ENCODE assay signal across 7 cellular contexts in genomic region chr16:2266887-2267286, GRCh38. TPM values are rescaled to one million over a fixed set of nuclear protein-coding genes. Genes with fewer than 3 reads are reported as not detected.
DNase-seq lines count a peak whose midpoint lies in the region; ATAC-seq, FAIRE-seq and TF ChIP-seq lines count a peak whose summit lies in the region.
"Not testable (repeated sequence)": the region's sequence is repeated elsewhere in the genome, so short reads cannot be mapped to it uniquely, and the experiment has no call there.

No MANE protein-coding gene starts in this region.

- H3K9ac ChIP-seq in OCI-LY1 (ENCODE audit: low read length) (peak overlapping the region; percentile 72), skeletal muscle satellite cell (ENCODE audit: low read depth, low read length) (peak overlapping the region; percentile 82)

- H3K9me3 ChIP-seq in OCI-LY1 (ENCODE audit: low read length); breast epithelium; skeletal muscle satellite cell (replicated peaks; ENCODE audit: low read length): not testable (repeated sequence)

- not testable (repeated sequence) for H3K27me3 ChIP-seq in OCI-LY1 (ENCODE audit: insufficient read depth, low read length); breast epithelium; foreskin keratinocyte; skeletal muscle satellite cell (ENCODE audit: control insufficient read depth, insufficient read depth, low read length)

- peaks cover 47% of the 10 kb centered on the region for H3K4me1 Mint-ChIP-seq in activated CD8-positive, alpha-beta T cell treated with anti-CD3 and anti-CD28 coated beads, Interleukin-2, amount 10 ng/mL, durations not matched to agents 7 days and 5 days (ENCODE audit: low read depth)
- peaks cover 28% of the 10 kb centered on the region for H3K4me1 Mint-ChIP-seq in mesothelial cell of epicardium

- POLR2A ChIA-PET in activated CD8-positive, alpha-beta T cell treated with anti-CD3 and anti-CD28 coated beads, Interleukin-2, amount 10 ng/mL, durations not matched to agents 7 days and 5 days (lab: Charles Lee) = interaction anchor here (1.2 to 1.8 kb wide), 2 partner anchors 10 to 15 kb away, joined by 3 to 5 read pairs; partner anchors contain the start of gene ECI1

- peak overlapping the region; percentile 86 for H3K27ac Mint-ChIP-seq in activated CD8-positive, alpha-beta T cell treated with anti-CD3 and anti-CD28 coated beads, Interleukin-2, amount 10 ng/mL, durations not matched to agents 7 days and 5 days
- peak overlapping the region; percentile 91 for H3K27ac Mint-ChIP-seq in mesothelial cell of epicardium

- FAIRE-seq in GM12891 (lab: Jason Lieb, UNC) = peak; percentile 84

- H3K36me3 ChIP-seq in OCI-LY1 (ENCODE audit: insufficient read depth, low read length) (peaks cover 47% of the 10 kb centered on the region), skeletal muscle satellite cell (ENCODE audit: insufficient read depth, low read length) (peaks cover 34% of the 10 kb centered on the region)
- H3K36me3 ChIP-seq in breast epithelium = not testable (repeated sequence)

- not testable (repeated sequence) for DNase-seq in GM12891 (ENCODE audit: insufficient read length, low spot score); breast epithelium (ENCODE audit: low spot score in 2 of 2); mesothelial cell of epicardium (ENCODE audit: low spot score in 2 of 2, unreplicated experiment in 2 of 2)
- peak; percentile 49 for DNase-seq in activated CD8-positive, alpha-beta T cell treated with anti-CD3 and anti-CD28 coated beads, Interleukin-2, amount 10 ng/mL, durations not matched to agents 7 days and 5 days
- peak in 1 of 2 donors; percentile 15 for DNase-seq in foreskin keratinocyte

- H2AFZ ChIP-seq in OCI-LY1 (ENCODE audit: low read length) = not testable (repeated sequence)

- peaks cover 47% of the 10 kb centered on the region for H3K36me3 Mint-ChIP-seq in activated CD8-positive, alpha-beta T cell treated with anti-CD3 and anti-CD28 coated beads, Interleukin-2, amount 10 ng/mL, durations not matched to agents 7 days and 5 days (ENCODE audit: low read depth)
- peaks cover 11% of the 10 kb centered on the region for H3K36me3 Mint-ChIP-seq in mesothelial cell of epicardium

- not testable (repeated sequence) for H3K9me2 ChIP-seq in OCI-LY1 (ENCODE audit: low read depth, low read length)

- H3F3A ChIP-seq in OCI-LY1 (ENCODE audit: insufficient read depth, low read length) = not testable (repeated sequence)

- not testable (repeated sequence) for TF ChIP-seq CTCF in OCI-LY1 (IDR thresholded peaks at IDR 0.05; ENCODE audit: low read length); breast epithelium (IDR thresholded peaks at IDR 0.05); foreskin keratinocyte (conservative IDR thresholded peaks at IDR 0.05); mesothelial cell of epicardium (IDR thresholded peaks at IDR 0.05; ENCODE audit: unreplicated experiment)

- not testable (repeated sequence) for H3K9me3 Mint-ChIP-seq in activated CD8-positive, alpha-beta T cell treated with anti-CD3 and anti-CD28 coated beads, Interleukin-2, amount 10 ng/mL, durations not matched to agents 7 days and 5 days (ENCODE audit: insufficient read depth); mesothelial cell of epicardium

- H3K4me3 Mint-ChIP-seq in activated CD8-positive, alpha-beta T cell treated with anti-CD3 and anti-CD28 coated beads, Interleukin-2, amount 10 ng/mL, durations not matched to agents 7 days and 5 days = peak overlapping the region; percentile 93
- H3K4me3 Mint-ChIP-seq in mesothelial cell of epicardium = peak overlapping the region; percentile 93

- H3K4me2 ChIP-seq in OCI-LY1 (ENCODE audit: low read length) = peak overlapping the region; percentile 79
- H3K4me2 ChIP-seq in skeletal muscle satellite cell (ENCODE audit: low read length) = peak overlapping the region; percentile 79

- H3K4me1 ChIP-seq in OCI-LY1 (ENCODE audit: insufficient read depth, low read length, severe bottlenecking) (peaks cover 27% of the 10 kb centered on the region), breast epithelium (peaks cover 6 to 10% of the 10 kb centered on the region in 2 donors), skeletal muscle satellite cell (ENCODE audit: control insufficient read depth, insufficient read depth, low read length) (peaks cover 35% of the 10 kb centered on the region)
- H3K4me1 ChIP-seq in foreskin keratinocyte = not testable (repeated sequence)

- peak overlapping the region; percentile 86 for H3K4me3 ChIP-seq in OCI-LY1 (ENCODE audit: low read depth, low read length, poor library complexity, severe bottlenecking)
- peak overlapping the region; percentile 87 to 89 (median 88) for H3K4me3 ChIP-seq in breast epithelium
- H3K4me3 ChIP-seq in skeletal muscle satellite cell (ENCODE audit: low read length) = peak overlapping the region; percentile 80

- peaks cover 41% of the 10 kb centered on the region for H3K79me2 ChIP-seq in OCI-LY1 (ENCODE audit: insufficient read depth, low read length)

- not testable (repeated sequence) for H3K27ac ChIP-seq in OCI-LY1 (ENCODE audit: low read depth, low read length, poor library complexity, severe bottlenecking)
- H3K27ac ChIP-seq in breast epithelium (peak overlapping the region in 1 of 2 donors; percentile 95), foreskin keratinocyte (peak overlapping the region; percentile 47)

- H4K20me1 ChIP-seq in OCI-LY1 (ENCODE audit: insufficient read depth, low read length) = not testable (repeated sequence)

- intact Hi-C loops in breast epithelium (cut with DNase I; ENCODE audit: low total_unique reads) = not testable (repeated sequence)

- CTCF ChIA-PET in activated CD8-positive, alpha-beta T cell treated with anti-CD3 and anti-CD28 coated beads, Interleukin-2, amount 10 ng/mL, durations not matched to agents 7 days and 5 days (lab: Charles Lee) = interaction anchor here (2.8 kb wide), 1 partner anchor 15 kb away, joined by 13 read pairs; the partner anchor contains the start of gene ECI1

- ATAC-seq in activated CD8-positive, alpha-beta T cell treated with anti-CD3 and anti-CD28 coated beads, Interleukin-2, amount 10 ng/mL, durations not matched to agents 7 days and 5 days; foreskin keratinocyte: not testable (repeated sequence)

- H3K27me3 Mint-ChIP-seq in activated CD8-positive, alpha-beta T cell treated with anti-CD3 and anti-CD28 coated beads, Interleukin-2, amount 10 ng/mL, durations not matched to agents 7 days and 5 days (ENCODE audit: low read depth); mesothelial cell of epicardium (ENCODE audit: low read depth): not testable (repeated sequence)

- not testable (repeated sequence) for TF ChIP-seq POLR2A in GM12891 (IDR thresholded peaks at IDR 0.05; ENCODE audit: low read depth, low read length); breast epithelium (IDR thresholded peaks at IDR 0.05)

RNA-seq across cellular contexts. Expression of gene RNPS1, which starts 1.0 kb away (rescaled TPM):
- polyA plus RNA-seq in GM12891 (2012; ENCODE audit: low read depth, missing spikeins) = 157 TPM
- 100 to 1,000 TPM; 260 to 268 TPM for total RNA-seq in activated CD8-positive, alpha-beta T cell treated with anti-CD3 and anti-CD28 coated beads, Interleukin-2, amount 10 ng/mL, durations not matched to agents 7 days and 5 days
- 100 to 1,000 TPM in 1 of 3 donors, 10 to 100 TPM in 2; 93.1 to 107 (median 97.5) TPM for total RNA-seq in breast epithelium
- 159 and 169 TPM in 2 replicates for total RNA-seq in foreskin keratinocyte
- polyA plus RNA-seq in foreskin keratinocyte = 152 and 182 TPM in 2 replicates
- 229 to 243 TPM (median 229 TPM) in 3 replicates for total RNA-seq in mesothelial cell of epicardium
- total RNA-seq in skeletal muscle satellite cell (2012; rRNA removed) = 107 TPM in 2 replicates

RNA-seq across cellular contexts. Expression of gene ECI1, which starts 15.5 kb away (rescaled TPM):
- polyA plus RNA-seq in GM12891 (2012; ENCODE audit: low read depth, missing spikeins) = 29.5 TPM
- total RNA-seq in activated CD8-positive, alpha-beta T cell treated with anti-CD3 and anti-CD28 coated beads, Interleukin-2, amount 10 ng/mL, durations not matched to agents 7 days and 5 days = 10 to 100 TPM; 36.0 to 41.1 TPM
- total RNA-seq in breast epithelium (10 to 100 TPM; 45.4 to 66.2 (median 63.8) TPM), foreskin keratinocyte (33.5 and 35.6 TPM in 2 replicates), mesothelial cell of epicardium (53.3 to 54.8 TPM (median 54.5 TPM) in 3 replicates)
- polyA plus RNA-seq in foreskin keratinocyte = 68.3 and 82.5 TPM in 2 replicates
- 22.1 and 34.5 TPM in 2 replicates for total RNA-seq in skeletal muscle satellite cell (2012; rRNA removed)

RNA-seq across cellular contexts. Expression of gene DNASE1L2, which starts 30.6 kb away (rescaled TPM):
- 0.15 TPM for polyA plus RNA-seq in GM12891 (2012; ENCODE audit: low read depth, missing spikeins)
- 1 to 10 TPM; 3.3 to 4.1 TPM for total RNA-seq in activated CD8-positive, alpha-beta T cell treated with anti-CD3 and anti-CD28 coated beads, Interleukin-2, amount 10 ng/mL, durations not matched to agents 7 days and 5 days
- total RNA-seq in breast epithelium (under 1 TPM in 2 of 3 donors, not detected in 1; 0.59 to 0.66 TPM), foreskin keratinocyte (0.41 and 0.53 TPM in 2 replicates), mesothelial cell of epicardium (1.0 to 1.4 TPM (median 1.2 TPM) in 3 replicates)
- 0.46 and 0.47 TPM in 2 replicates for polyA plus RNA-seq in foreskin keratinocyte
- under 0.01 and 1.0 TPM in 2 replicates for total RNA-seq in skeletal muscle satellite cell (2012; rRNA removed)

RNA-seq across cellular contexts. Expression of gene E4F1, which starts 43.5 kb away (rescaled TPM):
- polyA plus RNA-seq in GM12891 (2012; ENCODE audit: low read depth, missing spikeins) = 13.1 TPM
- 10 to 100 TPM; 33.8 to 34.3 TPM for total RNA-seq in activated CD8-positive, alpha-beta T cell treated with anti-CD3 and anti-CD28 coated beads, Interleukin-2, amount 10 ng/mL, durations not matched to agents 7 days and 5 days
- total RNA-seq in breast epithelium (10 to 100 TPM; 19.0 to 40.2 (median 34.7) TPM), foreskin keratinocyte (21.2 and 21.7 TPM in 2 replicates), mesothelial cell of epicardium (29.3 to 36.3 TPM (median 33.0 TPM) in 3 replicates)
- 18.7 and 19.3 TPM in 2 replicates for polyA plus RNA-seq in foreskin keratinocyte
- total RNA-seq in skeletal muscle satellite cell (2012; rRNA removed) = 36.0 and 36.7 TPM in 2 replicates

RNA-seq across cellular contexts. Expression of gene PGP, which starts 52.2 kb away (rescaled TPM):
- polyA plus RNA-seq in GM12891 (2012; ENCODE audit: low read depth, missing spikeins) = 11.0 TPM
- 10 to 100 TPM; 28.5 to 29.0 TPM for total RNA-seq in activated CD8-positive, alpha-beta T cell treated with anti-CD3 and anti-CD28 coated beads, Interleukin-2, amount 10 ng/mL, durations not matched to agents 7 days and 5 days
- total RNA-seq in breast epithelium (10 to 100 TPM in 2 of 3 donors, 1 to 10 TPM in 1; 9.1 to 14.7 (median 12.9) TPM), foreskin keratinocyte (19.7 and 22.9 TPM in 2 replicates), mesothelial cell of epicardium (15.2 to 17.9 TPM (median 16.8 TPM) in 3 replicates)
- polyA plus RNA-seq in foreskin keratinocyte = 27.0 and 27.1 TPM in 2 replicates
- total RNA-seq in skeletal muscle satellite cell (2012; rRNA removed) = 9.4 and 23.2 TPM in 2 replicates
